3 cellular contexts compared by ENCODE assay signal in genomic region chr20:21419147-21419546, GRCh38. TPM values are rescaled to one million over a fixed set of nuclear protein-coding genes. Genes with fewer than 3 reads are reported as not detected.
"Had no signal": no experiment of that assay in that cellular context is flagged by ENCODE, and none has a peak within 500 bp of the region (broad histone marks: within the 10 kb centered on the region; RNA-seq: fewer than 3 reads in every experiment).

No MANE protein-coding gene starts in this region.

RNA-seq across cellular contexts. Expression of gene NKX2-4, which starts 21.8 kb away (rescaled TPM):
- total RNA-seq: LHCN-M2, MCF 10A, NCI-H460 had no signal
